In the genomic region with DNA sequence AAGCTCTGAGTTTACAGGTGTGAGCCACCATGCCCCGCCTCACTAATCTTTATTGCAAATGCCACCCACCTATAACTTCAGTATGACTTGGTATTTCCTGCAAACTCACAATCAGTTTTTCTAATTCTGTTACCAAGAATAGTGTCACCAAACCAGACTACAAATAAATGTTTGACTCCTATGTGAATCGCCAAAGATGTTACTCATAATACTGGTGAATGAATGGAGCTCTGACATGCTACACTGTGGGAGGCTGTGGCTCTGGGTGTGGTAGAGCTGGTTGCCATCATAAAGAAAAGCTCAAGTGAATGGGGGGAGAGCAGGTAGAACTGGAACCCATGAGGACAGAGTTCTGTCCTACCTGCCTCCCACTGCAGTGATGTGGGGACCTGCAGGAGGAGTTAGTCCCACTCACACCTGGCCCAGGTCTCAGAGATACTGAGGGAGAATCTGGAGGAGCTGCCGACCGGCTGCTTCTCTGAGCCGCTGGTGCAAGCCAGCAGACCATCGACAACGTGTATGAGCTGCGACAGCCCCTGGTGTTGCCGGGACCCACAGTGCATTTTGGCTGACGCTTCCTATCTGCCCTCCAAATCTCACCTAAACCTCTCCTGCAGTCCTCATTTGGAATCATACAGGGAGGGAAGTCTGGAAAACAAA, we compare ENCODE assay signal across 28 cellular contexts.
"Had no signal": no experiment of that assay in that cellular context is flagged by ENCODE, and none has a peak within 500 bp of the region (broad histone marks: within the 10 kb centered on the region; RNA-seq: fewer than 3 reads in every experiment).

No MANE protein-coding gene starts in this region.

- H3K27ac Mint-ChIP-seq: activated B cell treated with CpG ODN at 0.5 μM for 24 hours; activated CD4-positive, alpha-beta memory T cell treated with anti-CD3 and anti-CD28 coated beads for 36 hours; activated naive CD4-positive, alpha-beta T cell treated with anti-CD3 and anti-CD28 coated beads, Interleukin-2, amount 10 ng/mL, durations not matched to agents 7 days and 5 days; activated naive CD8-positive, alpha-beta T cell treated with anti-CD3 and anti-CD28 coated beads, Interleukin-2, amount 10 ng/mL, durations not matched to agents 7 days and 5 days; activated T-helper 1 cell treated with anti-CD3 and anti-CD28 coated beads, Interleukin-12 subunit alpha, Interleukin-12 subunit beta, Interleukin-2, Interleukin-4 antibody, amounts not matched to agents 30 ng/mL and 10 ng/mL and 1 ng/mL, durations not matched to agents 14 hours and 24 hours and 36 hours; brain; effector memory CD8-positive, alpha-beta T cell; memory B cell; naive thymus-derived CD4-positive, alpha-beta T cell; T-cell; T-helper 2 cell treated with Interferon-gamma antibody and Interleukin-4, amounts not matched to agents 5 μg/mL and 100 μg/mL, for 36 hours had no signal

- H3K27me3 Mint-ChIP-seq: activated naive CD8-positive, alpha-beta T cell treated with anti-CD3 and anti-CD28 coated beads, Interleukin-2, amount 10 ng/mL, durations not matched to agents 7 days and 5 days; brain had no signal

- H3K4me1 Mint-ChIP-seq: activated B cell treated with CpG ODN at 0.5 μM for 24 hours; activated naive CD4-positive, alpha-beta T cell treated with anti-CD3 and anti-CD28 coated beads, Interleukin-2, amount 10 ng/mL, durations not matched to agents 7 days and 5 days; activated naive CD8-positive, alpha-beta T cell treated with anti-CD3 and anti-CD28 coated beads, Interleukin-2, amount 10 ng/mL, durations not matched to agents 7 days and 5 days; brain had no signal

- H3K4me1 ChIP-seq: ascending aorta, pancreas, psoas muscle, sigmoid colon, testis, transverse colon had no signal

- H3K9me3 ChIP-seq: ascending aorta, esophagus muscularis mucosa, pancreas, psoas muscle, sigmoid colon, testis, transverse colon had no signal

- DNase-seq: activated B cell treated with CpG ODN at 0.5 μM for 24 hours; activated CD4-positive, alpha-beta memory T cell treated with anti-CD3 and anti-CD28 coated beads for 36 hours; activated CD8-positive, alpha-beta memory T cell treated with anti-CD3 and anti-CD28 coated beads, Interleukin-2, amount 50 U/mL, for 4 hours; activated gamma-delta T cell; activated naive CD4-positive, alpha-beta T cell treated with anti-CD3 and anti-CD28 coated beads, Interleukin-2, amount 10 ng/mL, durations not matched to agents 7 days and 5 days; activated naive CD8-positive, alpha-beta T cell treated with anti-CD3 and anti-CD28 coated beads, Interleukin-2, amount 10 ng/mL, durations not matched to agents 7 days and 5 days; cortex of kidney; effector memory CD8-positive, alpha-beta T cell; foreskin melanocyte; islet precursor cell; left cardiac atrium; midbrain; naive thymus-derived CD4-positive, alpha-beta T cell; nucleus accumbens; pancreas; psoas muscle; sigmoid colon; small intestine; stimulated activated naive CD4-positive, alpha-beta T cell; T-cell; testis; transverse colon had no signal

- H3K4me3 ChIP-seq: ascending aorta, esophagus muscularis mucosa, pancreas, psoas muscle, sigmoid colon, testis, transverse colon had no signal

- ATAC-seq: effector memory CD8-positive, alpha-beta T cell; left cardiac atrium; naive thymus-derived CD4-positive, alpha-beta T cell; pancreas; T-cell had no signal

- H3K27me3 ChIP-seq: ascending aorta, esophagus muscularis mucosa, pancreas, sigmoid colon, testis, transverse colon had no signal

- H3K4me3 Mint-ChIP-seq: activated B cell treated with CpG ODN at 0.5 μM for 24 hours; activated CD4-positive, alpha-beta memory T cell treated with anti-CD3 and anti-CD28 coated beads for 36 hours; activated naive CD4-positive, alpha-beta T cell treated with anti-CD3 and anti-CD28 coated beads, Interleukin-2, amount 10 ng/mL, durations not matched to agents 7 days and 5 days; activated naive CD8-positive, alpha-beta T cell treated with anti-CD3 and anti-CD28 coated beads, Interleukin-2, amount 10 ng/mL, durations not matched to agents 7 days and 5 days; activated T-helper 1 cell treated with anti-CD3 and anti-CD28 coated beads, Interleukin-12 subunit alpha, Interleukin-12 subunit beta, Interleukin-2, Interleukin-4 antibody, amounts not matched to agents 30 ng/mL and 10 ng/mL and 1 ng/mL, durations not matched to agents 14 hours and 24 hours and 36 hours; brain; effector memory CD8-positive, alpha-beta T cell; memory B cell; naive thymus-derived CD4-positive, alpha-beta T cell; T-cell; T-helper 2 cell treated with Interferon-gamma antibody and Interleukin-4, amounts not matched to agents 5 μg/mL and 100 μg/mL, for 36 hours had no signal

- H3K27ac ChIP-seq: ascending aorta, esophagus muscularis mucosa, pancreas, psoas muscle, sigmoid colon, testis, transverse colon had no signal

- H3K9me3 Mint-ChIP-seq: activated B cell treated with CpG ODN at 0.5 μM for 24 hours; activated CD4-positive, alpha-beta memory T cell treated with anti-CD3 and anti-CD28 coated beads for 36 hours; activated naive CD4-positive, alpha-beta T cell treated with anti-CD3 and anti-CD28 coated beads, Interleukin-2, amount 10 ng/mL, durations not matched to agents 7 days and 5 days; activated naive CD8-positive, alpha-beta T cell treated with anti-CD3 and anti-CD28 coated beads, Interleukin-2, amount 10 ng/mL, durations not matched to agents 7 days and 5 days; activated T-helper 1 cell treated with anti-CD3 and anti-CD28 coated beads, Interleukin-12 subunit alpha, Interleukin-12 subunit beta, Interleukin-2, Interleukin-4 antibody, amounts not matched to agents 30 ng/mL and 10 ng/mL and 1 ng/mL, durations not matched to agents 14 hours and 24 hours and 36 hours; effector memory CD8-positive, alpha-beta T cell; memory B cell; T-cell; T-helper 2 cell treated with Interferon-gamma antibody and Interleukin-4, amounts not matched to agents 5 μg/mL and 100 μg/mL, for 36 hours had no signal

- H3K36me3 ChIP-seq: ascending aorta, esophagus muscularis mucosa, pancreas, sigmoid colon, transverse colon had no signal

- H3K36me3 Mint-ChIP-seq: activated CD4-positive, alpha-beta memory T cell treated with anti-CD3 and anti-CD28 coated beads for 36 hours; activated naive CD4-positive, alpha-beta T cell treated with anti-CD3 and anti-CD28 coated beads, Interleukin-2, amount 10 ng/mL, durations not matched to agents 7 days and 5 days; activated naive CD8-positive, alpha-beta T cell treated with anti-CD3 and anti-CD28 coated beads, Interleukin-2, amount 10 ng/mL, durations not matched to agents 7 days and 5 days; memory B cell; naive thymus-derived CD4-positive, alpha-beta T cell; T-cell had no signal
